ENCODE assay signal across 1 cellular context in the genomic region with DNA sequence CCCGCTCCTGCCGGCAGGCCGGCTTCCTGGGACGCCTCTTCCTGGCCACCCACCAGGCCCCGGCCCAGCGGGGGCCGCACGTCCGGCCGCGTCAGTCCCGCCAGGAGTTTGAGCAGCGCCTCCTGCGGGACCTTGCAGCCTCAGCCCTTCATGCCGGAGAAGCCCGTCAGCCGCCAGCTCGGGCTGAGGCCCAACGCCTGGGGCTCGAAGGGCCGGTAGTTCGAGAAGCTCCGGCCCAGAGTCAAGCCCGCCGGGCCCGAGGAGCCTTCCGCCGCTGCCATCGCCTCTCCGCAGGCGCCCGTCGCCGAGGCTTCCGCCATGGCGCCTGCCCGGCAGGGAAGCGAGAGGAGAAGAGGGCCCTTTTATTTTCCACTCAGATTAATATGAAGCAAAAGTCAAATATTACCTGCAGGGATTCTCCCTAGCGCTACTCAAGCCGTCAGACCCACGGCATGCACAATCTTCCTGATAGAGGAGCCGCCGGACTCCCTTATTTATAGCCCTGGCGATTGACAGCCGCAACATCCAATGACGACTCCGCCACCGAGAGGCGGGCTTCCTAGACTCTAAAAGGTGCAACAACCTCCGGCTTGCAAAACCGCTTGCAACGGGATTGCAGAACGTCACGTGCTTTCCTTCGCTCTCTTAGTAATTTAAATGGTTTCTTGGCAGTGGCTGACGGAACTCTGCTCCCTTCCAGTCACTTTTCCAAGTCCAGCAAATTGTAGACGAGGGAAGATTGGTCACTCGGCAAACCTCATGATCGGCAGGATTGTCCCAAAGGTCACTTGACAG.
TF ChIP-seq lines count a peak whose summit lies in the region.

A gene with protein sequence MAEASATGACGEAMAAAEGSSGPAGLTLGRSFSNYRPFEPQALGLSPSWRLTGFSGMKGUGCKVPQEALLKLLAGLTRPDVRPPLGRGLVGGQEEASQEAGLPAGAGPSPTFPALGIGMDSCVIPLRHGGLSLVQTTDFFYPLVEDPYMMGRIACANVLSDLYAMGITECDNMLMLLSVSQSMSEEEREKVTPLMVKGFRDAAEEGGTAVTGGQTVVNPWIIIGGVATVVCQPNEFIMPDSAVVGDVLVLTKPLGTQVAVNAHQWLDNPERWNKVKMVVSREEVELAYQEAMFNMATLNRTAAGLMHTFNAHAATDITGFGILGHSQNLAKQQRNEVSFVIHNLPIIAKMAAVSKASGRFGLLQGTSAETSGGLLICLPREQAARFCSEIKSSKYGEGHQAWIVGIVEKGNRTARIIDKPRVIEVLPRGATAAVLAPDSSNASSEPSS (minus strand): TSS at position 467 of the 795 bp plus-strand sequence. CDS start 147 bp downstream, at position 320.

TF ChIP-seq in GM12878, 131 proteins besides CTCF, POLR2A, EP300 and RAD21 (continued from another document and continues in another):
- TF ChIP-seq, protein P1, sequence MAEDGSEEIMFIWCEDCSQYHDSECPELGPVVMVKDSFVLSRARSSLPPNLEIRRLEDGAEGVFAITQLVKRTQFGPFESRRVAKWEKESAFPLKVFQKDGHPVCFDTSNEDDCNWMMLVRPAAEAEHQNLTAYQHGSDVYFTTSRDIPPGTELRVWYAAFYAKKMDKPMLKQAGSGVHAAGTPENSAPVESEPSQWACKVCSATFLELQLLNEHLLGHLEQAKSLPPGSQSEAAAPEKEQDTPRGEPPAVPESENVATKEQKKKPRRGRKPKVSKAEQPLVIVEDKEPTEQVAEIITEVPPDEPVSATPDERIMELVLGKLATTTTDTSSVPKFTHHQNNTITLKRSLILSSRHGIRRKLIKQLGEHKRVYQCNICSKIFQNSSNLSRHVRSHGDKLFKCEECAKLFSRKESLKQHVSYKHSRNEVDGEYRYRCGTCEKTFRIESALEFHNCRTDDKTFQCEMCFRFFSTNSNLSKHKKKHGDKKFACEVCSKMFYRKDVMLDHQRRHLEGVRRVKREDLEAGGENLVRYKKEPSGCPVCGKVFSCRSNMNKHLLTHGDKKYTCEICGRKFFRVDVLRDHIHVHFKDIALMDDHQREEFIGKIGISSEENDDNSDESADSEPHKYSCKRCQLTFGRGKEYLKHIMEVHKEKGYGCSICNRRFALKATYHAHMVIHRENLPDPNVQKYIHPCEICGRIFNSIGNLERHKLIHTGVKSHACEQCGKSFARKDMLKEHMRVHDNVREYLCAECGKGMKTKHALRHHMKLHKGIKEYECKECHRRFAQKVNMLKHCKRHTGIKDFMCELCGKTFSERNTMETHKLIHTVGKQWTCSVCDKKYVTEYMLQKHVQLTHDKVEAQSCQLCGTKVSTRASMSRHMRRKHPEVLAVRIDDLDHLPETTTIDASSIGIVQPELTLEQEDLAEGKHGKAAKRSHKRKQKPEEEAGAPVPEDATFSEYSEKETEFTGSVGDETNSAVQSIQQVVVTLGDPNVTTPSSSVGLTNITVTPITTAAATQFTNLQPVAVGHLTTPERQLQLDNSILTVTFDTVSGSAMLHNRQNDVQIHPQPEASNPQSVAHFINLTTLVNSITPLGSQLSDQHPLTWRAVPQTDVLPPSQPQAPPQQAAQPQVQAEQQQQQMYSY (CRISPR knock-in tag; IDR thresholded peaks at IDR 0.05): no peak
- no peak for TF ChIP-seq ZNF217 (IDR thresholded peaks at IDR 0.05)
- TF ChIP-seq IRF4 (IDR thresholded peaks at IDR 0.05; ENCODE audit: low read depth, low read length): no peak
- no peak for TF ChIP-seq SUPT20H (IDR thresholded peaks at IDR 0.05; ENCODE audit: borderline replicate concordance, control insufficient read depth, low read depth, low read length)
- peak; percentile 49; the same call in 1 of the 2 replicates for TF ChIP-seq ASH2L (IDR thresholded peaks at IDR 0.05; ENCODE audit: borderline replicate concordance, low read depth)
- TF ChIP-seq ATF7 (IDR thresholded peaks at IDR 0.05; ENCODE audit: low read depth): no peak; the same call in 1 of the 2 replicates
- TF ChIP-seq, protein P2, sequence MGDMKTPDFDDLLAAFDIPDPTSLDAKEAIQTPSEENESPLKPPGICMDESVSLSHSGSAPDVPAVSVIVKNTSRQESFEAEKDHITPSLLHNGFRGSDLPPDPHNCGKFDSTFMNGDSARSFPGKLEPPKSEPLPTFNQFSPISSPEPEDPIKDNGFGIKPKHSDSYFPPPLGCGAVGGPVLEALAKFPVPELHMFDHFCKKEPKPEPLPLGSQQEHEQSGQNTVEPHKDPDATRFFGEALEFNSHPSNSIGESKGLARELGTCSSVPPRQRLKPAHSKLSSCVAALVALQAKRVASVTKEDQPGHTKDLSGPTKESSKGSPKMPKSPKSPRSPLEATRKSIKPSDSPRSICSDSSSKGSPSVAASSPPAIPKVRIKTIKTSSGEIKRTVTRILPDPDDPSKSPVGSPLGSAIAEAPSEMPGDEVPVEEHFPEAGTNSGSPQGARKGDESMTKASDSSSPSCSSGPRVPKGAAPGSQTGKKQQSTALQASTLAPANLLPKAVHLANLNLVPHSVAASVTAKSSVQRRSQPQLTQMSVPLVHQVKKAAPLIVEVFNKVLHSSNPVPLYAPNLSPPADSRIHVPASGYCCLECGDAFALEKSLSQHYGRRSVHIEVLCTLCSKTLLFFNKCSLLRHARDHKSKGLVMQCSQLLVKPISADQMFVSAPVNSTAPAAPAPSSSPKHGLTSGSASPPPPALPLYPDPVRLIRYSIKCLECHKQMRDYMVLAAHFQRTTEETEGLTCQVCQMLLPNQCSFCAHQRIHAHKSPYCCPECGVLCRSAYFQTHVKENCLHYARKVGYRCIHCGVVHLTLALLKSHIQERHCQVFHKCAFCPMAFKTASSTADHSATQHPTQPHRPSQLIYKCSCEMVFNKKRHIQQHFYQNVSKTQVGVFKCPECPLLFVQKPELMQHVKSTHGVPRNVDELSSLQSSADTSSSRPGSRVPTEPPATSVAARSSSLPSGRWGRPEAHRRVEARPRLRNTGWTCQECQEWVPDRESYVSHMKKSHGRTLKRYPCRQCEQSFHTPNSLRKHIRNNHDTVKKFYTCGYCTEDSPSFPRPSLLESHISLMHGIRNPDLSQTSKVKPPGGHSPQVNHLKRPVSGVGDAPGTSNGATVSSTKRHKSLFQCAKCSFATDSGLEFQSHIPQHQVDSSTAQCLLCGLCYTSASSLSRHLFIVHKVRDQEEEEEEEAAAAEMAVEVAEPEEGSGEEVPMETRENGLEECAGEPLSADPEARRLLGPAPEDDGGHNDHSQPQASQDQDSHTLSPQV (IDR thresholded peaks at IDR 0.05): no peak
- no peak for TF ChIP-seq ZZZ3 (IDR thresholded peaks at IDR 0.05; ENCODE audit: control insufficient read depth, insufficient read length, low read depth)
- TF ChIP-seq RAD51 (IDR thresholded peaks at IDR 0.05): peak; percentile 95
- TF ChIP-seq, protein P3, sequence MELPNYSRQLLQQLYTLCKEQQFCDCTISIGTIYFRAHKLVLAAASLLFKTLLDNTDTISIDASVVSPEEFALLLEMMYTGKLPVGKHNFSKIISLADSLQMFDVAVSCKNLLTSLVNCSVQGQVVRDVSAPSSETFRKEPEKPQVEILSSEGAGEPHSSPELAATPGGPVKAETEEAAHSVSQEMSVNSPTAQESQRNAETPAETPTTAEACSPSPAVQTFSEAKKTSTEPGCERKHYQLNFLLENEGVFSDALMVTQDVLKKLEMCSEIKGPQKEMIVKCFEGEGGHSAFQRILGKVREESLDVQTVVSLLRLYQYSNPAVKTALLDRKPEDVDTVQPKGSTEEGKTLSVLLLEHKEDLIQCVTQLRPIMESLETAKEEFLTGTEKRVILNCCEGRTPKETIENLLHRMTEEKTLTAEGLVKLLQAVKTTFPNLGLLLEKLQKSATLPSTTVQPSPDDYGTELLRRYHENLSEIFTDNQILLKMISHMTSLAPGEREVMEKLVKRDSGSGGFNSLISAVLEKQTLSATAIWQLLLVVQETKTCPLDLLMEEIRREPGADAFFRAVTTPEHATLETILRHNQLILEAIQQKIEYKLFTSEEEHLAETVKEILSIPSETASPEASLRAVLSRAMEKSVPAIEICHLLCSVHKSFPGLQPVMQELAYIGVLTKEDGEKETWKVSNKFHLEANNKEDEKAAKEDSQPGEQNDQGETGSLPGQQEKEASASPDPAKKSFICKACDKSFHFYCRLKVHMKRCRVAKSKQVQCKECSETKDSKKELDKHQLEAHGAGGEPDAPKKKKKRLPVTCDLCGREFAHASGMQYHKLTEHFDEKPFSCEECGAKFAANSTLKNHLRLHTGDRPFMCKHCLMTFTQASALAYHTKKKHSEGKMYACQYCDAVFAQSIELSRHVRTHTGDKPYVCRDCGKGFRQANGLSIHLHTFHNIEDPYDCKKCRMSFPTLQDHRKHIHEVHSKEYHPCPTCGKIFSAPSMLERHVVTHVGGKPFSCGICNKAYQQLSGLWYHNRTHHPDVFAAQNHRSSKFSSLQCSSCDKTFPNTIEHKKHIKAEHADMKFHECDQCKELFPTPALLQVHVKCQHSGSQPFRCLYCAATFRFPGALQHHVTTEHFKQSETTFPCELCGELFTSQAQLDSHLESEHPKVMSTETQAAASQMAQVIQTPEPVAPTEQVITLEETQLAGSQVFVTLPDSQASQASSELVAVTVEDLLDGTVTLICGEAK (IDR thresholded peaks at IDR 0.05; ENCODE audit: borderline replicate concordance): no peak; the same call in 1 of the 2 replicates
- TF ChIP-seq RCOR1 (conservative IDR thresholded peaks at IDR 0.05; ENCODE audit: low read depth, low read length): no peak
- TF ChIP-seq, protein P4, sequence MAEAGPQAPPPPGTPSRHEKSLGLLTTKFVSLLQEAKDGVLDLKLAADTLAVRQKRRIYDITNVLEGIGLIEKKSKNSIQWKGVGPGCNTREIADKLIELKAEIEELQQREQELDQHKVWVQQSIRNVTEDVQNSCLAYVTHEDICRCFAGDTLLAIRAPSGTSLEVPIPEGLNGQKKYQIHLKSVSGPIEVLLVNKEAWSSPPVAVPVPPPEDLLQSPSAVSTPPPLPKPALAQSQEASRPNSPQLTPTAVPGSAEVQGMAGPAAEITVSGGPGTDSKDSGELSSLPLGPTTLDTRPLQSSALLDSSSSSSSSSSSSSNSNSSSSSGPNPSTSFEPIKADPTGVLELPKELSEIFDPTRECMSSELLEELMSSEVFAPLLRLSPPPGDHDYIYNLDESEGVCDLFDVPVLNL (IDR thresholded peaks at IDR 0.05; ENCODE audit: low read depth, low read length): no peak
- no peak for TF ChIP-seq MYB (IDR thresholded peaks at IDR 0.05; ENCODE audit: borderline replicate concordance, low read depth, low read length)
- no peak for TF ChIP-seq RELA (IDR thresholded peaks at IDR 0.05; ENCODE audit: borderline replicate concordance, partially characterized antibody)
- peak; percentile 51; the same call in 1 of the 2 replicates for TF ChIP-seq YY1 (IDR thresholded peaks at IDR 0.05; ENCODE audit: low read depth, low read length)
- 0 out of 2 replicates have a peak, but pooled peaks have one; percentile 37 for TF ChIP-seq FOXM1 (IDR thresholded peaks at IDR 0.05; ENCODE audit: low read depth, low read length)
- 0 out of 2 replicates have a peak, but pooled peaks have one; percentile 44 for TF ChIP-seq GATAD2B (conservative IDR thresholded peaks at IDR 0.05; ENCODE audit: low read depth)
- TF ChIP-seq YBX1 (IDR thresholded peaks at IDR 0.05): no peak
- TF ChIP-seq, protein P5, sequence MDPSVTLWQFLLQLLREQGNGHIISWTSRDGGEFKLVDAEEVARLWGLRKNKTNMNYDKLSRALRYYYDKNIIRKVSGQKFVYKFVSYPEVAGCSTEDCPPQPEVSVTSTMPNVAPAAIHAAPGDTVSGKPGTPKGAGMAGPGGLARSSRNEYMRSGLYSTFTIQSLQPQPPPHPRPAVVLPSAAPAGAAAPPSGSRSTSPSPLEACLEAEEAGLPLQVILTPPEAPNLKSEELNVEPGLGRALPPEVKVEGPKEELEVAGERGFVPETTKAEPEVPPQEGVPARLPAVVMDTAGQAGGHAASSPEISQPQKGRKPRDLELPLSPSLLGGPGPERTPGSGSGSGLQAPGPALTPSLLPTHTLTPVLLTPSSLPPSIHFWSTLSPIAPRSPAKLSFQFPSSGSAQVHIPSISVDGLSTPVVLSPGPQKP (IDR thresholded peaks at IDR 0.05; ENCODE audit: low read depth, low read length): no peak; the same call in 1 of the 2 replicates
- 0 out of 2 replicates have a peak, but pooled peaks have one; percentile 70 for TF ChIP-seq MTA3 (IDR thresholded peaks at IDR 0.05; ENCODE audit: borderline replicate concordance, low read length)
- peak; percentile 40 for TF ChIP-seq MXI1 (IDR thresholded peaks at IDR 0.05; ENCODE audit: low read depth, low read length)
- no peak for TF ChIP-seq SIX5 (IDR thresholded peaks at IDR 0.05; ENCODE audit: low read depth, low read length, severe bottlenecking)
- TF ChIP-seq JUND (IDR thresholded peaks at IDR 0.05; ENCODE audit: low read depth, low read length): no peak
- no peak for TF ChIP-seq ZNF622 (IDR thresholded peaks at IDR 0.05)
- 0 out of 2 replicates have a peak, but pooled peaks have one; percentile 34 for TF ChIP-seq WRNIP1 (IDR thresholded peaks at IDR 0.05; ENCODE audit: borderline replicate concordance, low read depth, low read length)
- no peak for TF ChIP-seq BMI1 (IDR thresholded peaks at IDR 0.05; ENCODE audit: borderline replicate concordance)
- TF ChIP-seq, protein P6, sequence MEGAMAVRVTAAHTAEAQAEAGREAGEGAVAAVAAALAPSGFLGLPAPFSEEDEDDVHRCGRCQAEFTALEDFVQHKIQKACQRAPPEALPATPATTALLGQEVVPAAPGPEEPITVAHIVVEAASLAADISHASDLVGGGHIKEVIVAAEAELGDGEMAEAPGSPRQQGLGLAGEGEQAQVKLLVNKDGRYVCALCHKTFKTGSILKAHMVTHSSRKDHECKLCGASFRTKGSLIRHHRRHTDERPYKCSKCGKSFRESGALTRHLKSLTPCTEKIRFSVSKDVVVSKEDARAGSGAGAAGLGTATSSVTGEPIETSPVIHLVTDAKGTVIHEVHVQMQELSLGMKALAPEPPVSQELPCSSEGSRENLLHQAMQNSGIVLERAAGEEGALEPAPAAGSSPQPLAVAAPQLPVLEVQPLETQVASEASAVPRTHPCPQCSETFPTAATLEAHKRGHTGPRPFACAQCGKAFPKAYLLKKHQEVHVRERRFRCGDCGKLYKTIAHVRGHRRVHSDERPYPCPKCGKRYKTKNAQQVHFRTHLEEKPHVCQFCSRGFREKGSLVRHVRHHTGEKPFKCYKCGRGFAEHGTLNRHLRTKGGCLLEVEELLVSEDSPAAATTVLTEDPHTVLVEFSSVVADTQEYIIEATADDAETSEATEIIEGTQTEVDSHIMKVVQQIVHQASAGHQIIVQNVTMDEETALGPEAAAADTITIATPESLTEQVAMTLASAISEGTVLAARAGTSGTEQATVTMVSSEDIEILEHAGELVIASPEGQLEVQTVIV (IDR thresholded peaks at IDR 0.05; ENCODE audit: borderline replicate concordance, partially characterized antibody): no peak
- TF ChIP-seq, protein P7, sequence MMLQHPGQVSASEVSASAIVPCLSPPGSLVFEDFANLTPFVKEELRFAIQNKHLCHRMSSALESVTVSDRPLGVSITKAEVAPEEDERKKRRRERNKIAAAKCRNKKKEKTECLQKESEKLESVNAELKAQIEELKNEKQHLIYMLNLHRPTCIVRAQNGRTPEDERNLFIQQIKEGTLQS (IDR thresholded peaks at IDR 0.05; ENCODE audit: borderline replicate concordance, extremely low read depth, low read depth, low read length): no peak
- no peak for TF ChIP-seq NR2C1 (IDR thresholded peaks at IDR 0.05)
